ENCODE assay signal across 29 cellular contexts in the genomic region with DNA sequence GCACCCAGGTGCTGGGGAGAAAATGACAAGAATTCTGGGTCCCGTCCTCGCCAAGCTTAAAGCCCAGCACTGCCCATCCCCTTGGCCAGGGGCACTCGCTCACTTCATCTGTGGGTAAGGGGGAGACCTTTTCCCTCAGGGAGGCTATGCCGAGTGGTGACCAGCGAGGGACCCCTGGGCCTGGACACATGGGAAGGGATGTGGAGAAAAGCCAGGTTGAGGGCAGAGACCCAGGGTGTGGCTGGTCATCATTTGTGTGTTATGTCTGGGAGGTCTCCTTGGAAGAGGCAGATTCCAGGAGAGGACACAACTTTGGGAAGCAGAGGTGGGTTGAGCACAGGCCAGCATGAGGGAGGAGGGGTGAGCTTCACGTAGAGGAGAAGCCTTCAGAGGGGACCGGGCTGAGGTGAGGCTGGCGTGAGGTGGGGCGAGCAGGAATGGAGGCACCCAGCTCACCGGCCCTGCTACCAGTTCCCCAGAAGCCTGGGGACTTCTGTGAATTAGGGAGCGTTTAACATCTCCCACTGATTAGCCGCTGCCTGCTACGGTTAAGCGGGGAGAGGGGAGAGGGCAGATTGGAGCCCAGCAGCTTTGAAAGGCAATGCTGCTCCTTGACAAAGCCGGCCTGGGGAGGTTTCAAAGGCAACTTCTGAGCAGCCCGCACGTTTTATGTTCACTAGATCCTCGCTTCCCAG. TPM values are rescaled to one million over a fixed set of nuclear protein-coding genes. Genes with fewer than 3 reads are reported as not detected.
DNase-seq lines count a peak whose midpoint lies in the region; ATAC-seq, FAIRE-seq and TF ChIP-seq lines count a peak whose summit lies in the region.
"Had no signal": no experiment of that assay in that cellular context is flagged by ENCODE, and none has a peak within 500 bp of the region (broad histone marks: within the 10 kb centered on the region; RNA-seq: fewer than 3 reads in every experiment).

No MANE protein-coding gene starts in this region.

- H3K4me3 ChIP-seq in bronchial epithelial cell (ENCODE audit: low read depth, low read length) (no peak overlapping the region), tibial nerve (peak overlapping the region in 1 of 4 donors; percentile 15)
- H3K4me3 ChIP-seq: BLaER1, K562, SJSA1 had no signal

- H3K27me3 ChIP-seq in bronchial epithelial cell (ENCODE audit: control insufficient read depth, insufficient read depth, low read length), result peaks cover 6% of the 10 kb centered on the region
- no peaks in the 10 kb centered on the region for H3K27me3 ChIP-seq in tibial nerve
- H3K27me3 ChIP-seq: BLaER1, SJSA1 had no signal

- no peak overlapping the region for H3K4me3 Mint-ChIP-seq in neural crest cell
- H3K4me3 Mint-ChIP-seq: CD4-positive, alpha-beta T cell had no signal

- no peaks in the 10 kb centered on the region for H3K9me3 Mint-ChIP-seq in neural crest cell
- H3K9me3 Mint-ChIP-seq: CD4-positive, alpha-beta T cell had no signal

- no peaks in the 10 kb centered on the region for H3K36me3 Mint-ChIP-seq in neural crest cell (ENCODE audit: low read depth)

- no peak for ATAC-seq in GM21367 (IDR thresholded peaks at IDR 0.05; ENCODE audit: unreplicated experiment)
- ATAC-seq: HepG2, K562, Right ventricle myocardium inferior had no signal

- peaks cover 16% of the 10 kb centered on the region for H3K27me3 Mint-ChIP-seq in neural crest cell (ENCODE audit: low read depth)

- H3K4me1 Mint-ChIP-seq in neural crest cell, result no peaks in the 10 kb centered on the region

- H3K36me3 ChIP-seq in bronchial epithelial cell (ENCODE audit: control insufficient read depth, insufficient read depth, low read length) (no peaks in the 10 kb centered on the region), tibial nerve (no peaks in the 10 kb centered on the region)
- H3K36me3 ChIP-seq: BLaER1, SJSA1 had no signal

- TF ChIP-seq EP300 in tibial nerve (IDR thresholded peaks at IDR 0.05), result no peak

- H3K9me3 ChIP-seq in tibial nerve, result no peaks in the 10 kb centered on the region
- H3K9me3 ChIP-seq: BLaER1, SJSA1 had no signal

- FAIRE-seq in bronchial epithelial cell (lab: Jason Lieb, UNC), result peak; percentile 60
- FAIRE-seq: HepG2, K562, RCC 7860 had no signal

- peaks cover 0 to 42% (median 16%) of the 10 kb centered on the region in 4 donors for H3K4me1 ChIP-seq in tibial nerve

- TF ChIP-seq CTCF in bronchial epithelial cell (IDR thresholded peaks at IDR 0.05; ENCODE audit: insufficient read depth, low read length, severe bottlenecking) (no peak), neural crest cell (conservative IDR thresholded peaks at IDR 0.05) (no peak), tibial nerve (IDR thresholded peaks at IDR 0.05) (no peak)

- whole genome bisulfite sequencing in tibial nerve, 2 donors, result 76 to 80% methylated on average over 18 of the region's 18 CpGs

- H3K27ac ChIP-seq in tibial nerve, result peak overlapping the region; percentile 28 to 84 (median 44)
- H3K27ac ChIP-seq: 22Rv1, BLaER1, HL-60, SJSA1 had no signal

- H3K27ac Mint-ChIP-seq in neural crest cell (ENCODE audit: unreplicated experiment), result peak overlapping the region; percentile 53
- H3K27ac Mint-ChIP-seq: CD4-positive, alpha-beta T cell had no signal

- peak; percentile 46 for DNase-seq in activated effector memory CD4-positive, alpha-beta T cell treated with anti-CD3 and anti-CD28 coated beads, Interleukin-2, amount 50 U/mL, for 16 hours
- no peak for DNase-seq in activated effector memory CD4-positive, alpha-beta T cell treated with Interleukin-2 at 50 U/mL for 16 hours
- no peak for DNase-seq in bronchial epithelial cell (ENCODE audit: low read depth)
- no peak for DNase-seq in neural crest cell (ENCODE audit: low read depth, low spot score)
- no peak for DNase-seq in tibial nerve (ENCODE audit: low spot score in 2 of 2)
- DNase-seq in NCI-H2196 treated with DMSO at 0.1 percent for 48 hours (lab: John Stamatoyannopoulos, UW; ENCODE audit: unreplicated experiment), result no peak
- DNase-seq in NCI-H69 (lab: John Stamatoyannopoulos, UW), result no peak
- DNase-seq: ACHN; CD4-positive, alpha-beta T cell; COR-L47; DMS79; GOT3; MM.1S; NCI-H1048; NCI-H1436 treated with DMSO at 0.1 percent for 48 hours; NCI-H1930; NCI-H2227 treated with DMSO at 0.1 percent for 48 hours; NCI-H510A; NCI-H774; OCI-M1 had no signal

- no peak for TF ChIP-seq POLR2A in tibial nerve (IDR thresholded peaks at IDR 0.05)

RNA-seq across cellular contexts. Expression of a gene that starts 25.8 kb away (rescaled TPM):
- 85.3 and 161 TPM in 2 replicates for total RNA-seq in bronchial epithelial cell
- total RNA-seq in neural crest cell, result 44.6 and 49.2 TPM in 2 replicates
- total RNA-seq in tibial nerve, result 10 to 100 TPM in 3 of 4 donors, 1 to 10 TPM in 1; 6.0 to 29.1 (median 14.0) TPM
